8 cellular contexts compared by ENCODE assay signal in the genomic region with DNA sequence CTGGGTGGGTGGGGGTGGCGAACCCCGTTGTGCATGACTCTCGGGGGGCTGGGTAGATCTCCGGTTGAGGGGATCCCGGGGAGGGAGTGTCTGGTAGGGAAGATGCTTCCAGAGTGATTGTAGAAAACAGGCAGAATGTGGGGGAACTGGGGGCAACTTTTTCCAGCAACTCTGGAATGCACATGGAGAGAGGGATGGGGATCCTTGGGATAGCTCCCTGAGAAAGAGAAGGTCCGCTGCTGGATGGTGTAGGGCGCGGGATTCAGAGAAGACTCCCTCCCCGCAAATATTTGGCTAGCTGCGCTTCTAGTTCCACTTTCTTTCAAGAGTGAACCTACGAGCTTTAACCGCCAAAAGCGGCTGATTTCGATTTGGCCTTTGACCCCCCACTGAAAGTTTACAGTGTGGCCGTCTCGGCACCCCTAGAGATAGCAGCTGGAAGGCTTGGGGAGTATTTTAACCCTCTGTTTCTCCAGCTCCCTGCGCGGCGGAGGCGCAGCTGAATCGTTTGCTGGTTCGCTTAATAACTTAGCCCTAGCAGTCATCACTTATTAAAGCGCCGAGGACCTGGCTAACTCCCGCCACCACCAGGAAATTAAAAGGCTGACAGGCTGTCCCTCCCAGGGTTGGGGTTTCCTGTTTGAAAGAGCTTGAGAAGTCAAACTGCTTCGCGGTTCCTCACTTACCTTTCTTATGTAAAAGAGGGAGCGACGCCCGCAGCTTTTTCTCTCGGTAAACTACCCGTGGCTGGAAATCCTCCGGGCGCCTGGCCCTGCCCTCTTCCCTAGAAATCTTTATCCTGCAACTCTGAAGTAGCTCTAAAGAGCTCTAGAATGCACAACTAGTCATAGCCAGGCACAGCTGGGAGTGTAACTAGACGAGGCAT. TPM values are rescaled to one million over a fixed set of nuclear protein-coding genes. Genes with fewer than 3 reads are reported as not detected.
DNase-seq lines count a peak whose midpoint lies in the region; ATAC-seq, FAIRE-seq and TF ChIP-seq lines count a peak whose summit lies in the region.

No MANE protein-coding gene starts in this region.

- H3K4me3 Mint-ChIP-seq in central memory CD8-positive, alpha-beta T cell = peak overlapping the region; percentile 97

- H3K27me3 ChIP-seq in keratinocyte (ENCODE audit: control insufficient read depth, extremely low read depth, insufficient read depth, low read length) = no peaks in the 10 kb centered on the region

- peak overlapping the region; percentile 78 for H3K27ac Mint-ChIP-seq in central memory CD8-positive, alpha-beta T cell (ENCODE audit: low read depth)

- H2AFZ ChIP-seq in keratinocyte (ENCODE audit: control insufficient read depth, low read length) = no peak overlapping the region

- DNase-seq in A549 (ENCODE audit: low read depth in 1 of 2, low spot score in 1 of 2) (peak; percentile 88 to 90), NCI-H2107 treated with DMSO at 0.1 percent for 48 hours (lab: John Stamatoyannopoulos, UW; ENCODE audit: unreplicated experiment) (peak; percentile 89), keratinocyte (ENCODE audit: low read depth, low spot score) (no peak)
- peak; percentile 29 to 63 for DNase-seq in central memory CD8-positive, alpha-beta T cell (ENCODE audit: low spot score in 2 of 2)
- DNase-seq in stimulated activated CD4-positive, alpha-beta T cell treated with anti-CD3 and anti-CD28 coated beads, Interleukin-12 subunit alpha, Interleukin-12 subunit beta, amount 100 ng/mL, for 48 hours (ENCODE audit: low read depth in 2 of 3, low spot score in 1 of 3) = peak; percentile 19 to 40 (median 28)

- dilution Hi-C loops in keratinocyte (cut with MboI; ENCODE audit: extremely low pct_ligation_motif_present, low sequenced_read_pairs) = no loop called here

- CTCF ChIA-PET in A549 (lab: Yijun Ruan, JAX) = interaction anchor here (0.6 to 12.6 kb wide), 64 partner anchors 10 to 657 kb away, joined by 3 to 289 read pairs (median 4); no protein-coding TSS in a partner anchor

- H3K9me1 ChIP-seq in keratinocyte (ENCODE audit: control insufficient read depth, extremely low read depth, insufficient read depth, low read length) = peaks cover 3% of the 10 kb centered on the region

- H3K79me2 ChIP-seq in keratinocyte (ENCODE audit: control insufficient read depth, insufficient read depth, low read length) = peaks cover 67% of the 10 kb centered on the region

- peaks cover 31% of the 10 kb centered on the region for H3K4me1 Mint-ChIP-seq in central memory CD8-positive, alpha-beta T cell

- H3K27ac ChIP-seq in A549 = peak overlapping the region; percentile 91 to 99
- peak overlapping the region; percentile 98 for H3K27ac ChIP-seq in keratinocyte (ENCODE audit: control insufficient read depth, insufficient read depth, low read length)

- FAIRE-seq in A549 (lab: Jason Lieb, UNC) (no peak), keratinocyte (lab: Jason Lieb, UNC) (peak; percentile 26)

- H3K9me3 Mint-ChIP-seq in central memory CD8-positive, alpha-beta T cell = no peaks in the 10 kb centered on the region

- TF ChIP-seq EP300 in A549 (IDR thresholded peaks at IDR 0.05) = no peak

- POLR2A ChIA-PET in A549 (lab: Yijun Ruan, JAX) = interaction anchor here (0.6 to 3.4 kb wide), 20 partner anchors 9 to 169 kb away, joined by 3 to 53 read pairs (median 4); partner anchors contain the start of gene ABHD10

- TF ChIP-seq CTCF in A549 (IDR thresholded peaks at IDR 0.05) (peak; percentile 61), WI38 (IDR thresholded peaks at IDR 0.05; ENCODE audit: low read depth, low read length) (no peak), keratinocyte (optimal IDR thresholded peaks at IDR 0.05 in 1 of 3, IDR thresholded peaks at IDR 0.05 in 1 of 3, conservative IDR thresholded peaks at IDR 0.05 in 1 of 3; ENCODE audit: extremely low read depth in 1 of 3, insufficient read depth in 2 of 3, low read length in 3 of 3) (peak; percentile 35 to 49 (median 45))

- H3K4me3 ChIP-seq in A549 = peak overlapping the region; percentile 81
- peak overlapping the region; percentile 78 for H3K4me3 ChIP-seq in WI38 (ENCODE audit: low read depth, low read length)
- peak overlapping the region; percentile 93 to 99 (median 93) for H3K4me3 ChIP-seq in keratinocyte (ENCODE audit: control insufficient read depth in 2 of 3, extremely low read depth in 1 of 3, insufficient read depth in 2 of 3, low read depth in 1 of 3, low read length in 3 of 3)

- H3K9me3 ChIP-seq in A549 (no peaks in the 10 kb centered on the region), keratinocyte (ENCODE audit: control insufficient read depth, low read depth, low read length) (no peaks in the 10 kb centered on the region)

- H3K36me3 ChIP-seq in keratinocyte (ENCODE audit: control insufficient read depth in 2 of 2, extremely low read depth in 1 of 2, insufficient read depth in 2 of 2, low read length in 2 of 2) = peaks cover 2 to 11% of the 10 kb centered on the region in 2 experiments

- peaks cover 14% of the 10 kb centered on the region for H4K20me1 ChIP-seq in keratinocyte (ENCODE audit: control insufficient read depth, extremely low read depth, insufficient read depth, low read length)

- ATAC-seq in A549 (peak; percentile 83 to 86), GM18517 (IDR thresholded peaks at IDR 0.05; ENCODE audit: unreplicated experiment) (peak; percentile 97), HG03025 (IDR thresholded peaks at IDR 0.05; ENCODE audit: low FRiP score, unreplicated experiment) (peak; percentile 92)
- ATAC-seq in central memory CD8-positive, alpha-beta T cell (replicated peaks; ENCODE audit: extremely low read depth, poor library complexity, severe bottlenecking) = peak; percentile 69

- peaks cover 17% of the 10 kb centered on the region for H3K36me3 Mint-ChIP-seq in central memory CD8-positive, alpha-beta T cell (ENCODE audit: insufficient read depth)

- TF ChIP-seq POLR2A in A549 (IDR thresholded peaks at IDR 0.05; ENCODE audit: low read length) = no peak; the same call in 1 of the 2 replicates

- peak overlapping the region; percentile 99 for H3K9ac ChIP-seq in keratinocyte (ENCODE audit: control insufficient read depth, extremely low read depth, insufficient read depth, low read length)

- peak; percentile 81 to 93 for TF ChIP-seq RAD21 in A549 (conservative IDR thresholded peaks at IDR 0.05 in 1 of 2, IDR thresholded peaks at IDR 0.05 in 1 of 2)

- no peaks in the 10 kb centered on the region for H3K27me3 Mint-ChIP-seq in central memory CD8-positive, alpha-beta T cell

- peaks cover 46% of the 10 kb centered on the region for H3K4me1 ChIP-seq in A549
- H3K4me1 ChIP-seq in keratinocyte (ENCODE audit: control insufficient read depth, extremely low read depth, insufficient read depth, low read length) = peaks cover 44% of the 10 kb centered on the region

- 1% methylated on average over 34 of the region's 35 CpGs for WGBS in A549 (ENCODE audit: missing lambda C conversion rate)

- H3K4me2 ChIP-seq in A549 (peak overlapping the region; percentile 76), keratinocyte (ENCODE audit: control insufficient read depth, extremely low read depth, insufficient read depth, low read depth, low read length) (peak overlapping the region; percentile 96)

TF ChIP-seq in A549, 52 proteins besides CTCF, POLR2A, EP300 and RAD21:
- peak; percentile 28 for TF ChIP-seq CHD2 (IDR thresholded peaks at IDR 0.05; ENCODE audit: low read length, partially characterized antibody)
- TF ChIP-seq, protein P1, sequence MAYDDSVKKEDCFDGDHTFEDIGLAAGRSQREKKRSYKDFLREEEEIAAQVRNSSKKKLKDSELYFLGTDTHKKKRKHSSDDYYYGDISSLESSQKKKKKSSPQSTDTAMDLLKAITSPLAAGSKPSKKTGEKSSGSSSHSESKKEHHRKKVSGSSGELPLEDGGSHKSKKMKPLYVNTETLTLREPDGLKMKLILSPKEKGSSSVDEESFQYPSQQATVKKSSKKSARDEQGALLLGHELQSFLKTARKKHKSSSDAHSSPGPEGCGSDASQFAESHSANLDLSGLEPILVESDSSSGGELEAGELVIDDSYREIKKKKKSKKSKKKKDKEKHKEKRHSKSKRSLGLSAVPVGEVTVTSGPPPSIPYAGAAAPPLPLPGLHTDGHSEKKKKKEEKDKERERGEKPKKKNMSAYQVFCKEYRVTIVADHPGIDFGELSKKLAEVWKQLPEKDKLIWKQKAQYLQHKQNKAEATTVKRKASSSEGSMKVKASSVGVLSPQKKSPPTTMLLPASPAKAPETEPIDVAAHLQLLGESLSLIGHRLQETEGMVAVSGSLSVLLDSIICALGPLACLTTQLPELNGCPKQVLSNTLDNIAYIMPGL (CRISPR knock-in tag; IDR thresholded peaks at IDR 0.05; ENCODE audit: borderline replicate concordance) = peak; percentile 60; the same call in 1 of the 2 replicates
- peak; percentile 93 for TF ChIP-seq SMC3 (IDR thresholded peaks at IDR 0.05)
- no peak for TF ChIP-seq FOSL2 (IDR thresholded peaks at IDR 0.05)
- TF ChIP-seq FOSL2 (CRISPR knock-in tag; IDR thresholded peaks at IDR 0.05) = peak; percentile 31; the same call in 1 of the 2 replicates
- no peak for TF ChIP-seq CBX8 (IDR thresholded peaks at IDR 0.05)
- 0 out of 2 replicates have a peak, but pooled peaks have one; percentile 25 for TF ChIP-seq TP53 (CRISPR knock-in tag; IDR thresholded peaks at IDR 0.05)
- TF ChIP-seq, protein P2, sequence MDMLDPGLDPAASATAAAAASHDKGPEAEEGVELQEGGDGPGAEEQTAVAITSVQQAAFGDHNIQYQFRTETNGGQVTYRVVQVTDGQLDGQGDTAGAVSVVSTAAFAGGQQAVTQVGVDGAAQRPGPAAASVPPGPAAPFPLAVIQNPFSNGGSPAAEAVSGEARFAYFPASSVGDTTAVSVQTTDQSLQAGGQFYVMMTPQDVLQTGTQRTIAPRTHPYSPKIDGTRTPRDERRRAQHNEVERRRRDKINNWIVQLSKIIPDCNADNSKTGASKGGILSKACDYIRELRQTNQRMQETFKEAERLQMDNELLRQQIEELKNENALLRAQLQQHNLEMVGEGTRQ (IDR thresholded peaks at IDR 0.05) = no peak

RNA-seq across cellular contexts. Expression of gene PHLDB2, which starts 1.2 kb away (rescaled TPM):
- polyA plus RNA-seq in A549 (2011; rRNA removed) (39.5 and 49.4 TPM in 2 replicates), A549 (2017; fragmentation: RNase III; extraction: RNeasy Plus Mini Kit Qiagen cat#74134 plus additional on column Dnase treatment) (50.6 to 59.7 TPM (median 56.5 TPM) in 3 replicates), keratinocyte (74.2 to 150 TPM (median 108 TPM) in 3 replicates)
- polyA plus RNA-seq in A549 (2012; cell fraction: cytosol; rRNA removed) = 6.7 and 8.0 TPM in 2 replicates
- 18.3 and 28.7 TPM in 2 replicates for polyA plus RNA-seq in A549 (2012; cell fraction: nucleus; rRNA removed)
- polyA minus RNA-seq in A549 (2011; rRNA and poly(A)+ RNA removed) = 71.1 and 91.9 TPM in 2 replicates
- polyA plus RNA-seq in keratinocyte (2011; ENCODE audit: low read depth) = 155 TPM
- 50.9 and 92.7 TPM in 2 replicates for polyA plus RNA-seq in keratinocyte (2011; cell fraction: cytosol; rRNA removed)
- 274 and 308 TPM in 2 replicates for polyA plus RNA-seq in keratinocyte (2011; cell fraction: nucleus; rRNA removed)
- 82.5 and 87.2 TPM in 2 replicates for polyA plus RNA-seq in keratinocyte (2012; ENCODE audit: low replicate concordance)
- 123 to 447 TPM (median 330 TPM) in 3 replicates for polyA minus RNA-seq in keratinocyte
- 83.3 TPM for polyA minus RNA-seq in keratinocyte (2011; cell fraction: cytosol; rRNA and poly(A)+ RNA removed)
- 519 and 1,062 TPM in 2 replicates for polyA minus RNA-seq in keratinocyte (2011; cell fraction: nucleus; rRNA and poly(A)+ RNA removed)
